1 cellular context compared by ENCODE assay signal in genomic region chr11:9528141-9528511, GRCh38.
TF ChIP-seq lines count a peak whose summit lies in the region.

No MANE protein-coding gene starts in this region.

TF ChIP-seq in HCT116, 20 proteins besides CTCF, POLR2A, EP300 and RAD21:
- no peak for TF ChIP-seq SIN3A (IDR thresholded peaks at IDR 0.05; ENCODE audit: low read depth)
- no peak for TF ChIP-seq TCF7L2 (IDR thresholded peaks at IDR 0.05; ENCODE audit: borderline replicate concordance, extremely low read depth, insufficient read depth, insufficient read length)
- TF ChIP-seq ZBTB33 (IDR thresholded peaks at IDR 0.05; ENCODE audit: extremely low read depth, insufficient replicate concordance, low read length) = no peak
- TF ChIP-seq MAX (IDR thresholded peaks at IDR 0.05) = no peak
- no peak for TF ChIP-seq CEBPB (IDR thresholded peaks at IDR 0.05; ENCODE audit: low read depth)
- no peak for TF ChIP-seq EGR1 (IDR thresholded peaks at IDR 0.05; ENCODE audit: low read depth)
- no peak for TF ChIP-seq ZFX (IDR thresholded peaks at IDR 0.05)
- TF ChIP-seq REST (IDR thresholded peaks at IDR 0.05; ENCODE audit: low read depth) = no peak
- no peak for TF ChIP-seq FOSL1 (IDR thresholded peaks at IDR 0.05; ENCODE audit: low read depth)
- TF ChIP-seq JUND (IDR thresholded peaks at IDR 0.05) = no peak
- no peak for TF ChIP-seq SP1 (IDR thresholded peaks at IDR 0.05; ENCODE audit: low read depth)
- TF ChIP-seq EZH2phosphoT487 (IDR thresholded peaks at IDR 0.05; ENCODE audit: borderline replicate concordance) = no peak
- TF ChIP-seq ZNF274 (IDR thresholded peaks at IDR 0.05; ENCODE audit: low read depth, low read length) = no peak
- TF ChIP-seq EZH2 (IDR thresholded peaks at IDR 0.05) = no peak
- TF ChIP-seq CBX3 (IDR thresholded peaks at IDR 0.05; ENCODE audit: low read depth) = no peak
- TF ChIP-seq POLR2AphosphoS5 (IDR thresholded peaks at IDR 0.05; ENCODE audit: low read depth, low read length) = no peak
- TF ChIP-seq ATF3 (IDR thresholded peaks at IDR 0.05) = no peak
